13 cellular contexts compared by ENCODE assay signal in genomic region chr14:93956082-93956481, GRCh38. TPM values are rescaled to one million over a fixed set of nuclear protein-coding genes. Genes with fewer than 3 reads are reported as not detected.
A peak's percentile ranks its signal among the peaks of the same experiment; 100 is the strongest.
DNase-seq lines count a peak whose midpoint lies in the region; ATAC-seq and TF ChIP-seq lines count a peak whose summit lies in the region.
"Had no signal": no experiment of that assay in that cellular context is flagged by ENCODE, and none has a peak within 500 bp of the region (broad histone marks: within the 10 kb centered on the region; RNA-seq: fewer than 3 reads in every experiment).

No MANE protein-coding gene starts in this region.

- H3K36me3 ChIP-seq in GM06990 (ENCODE audit: control insufficient read depth, insufficient read depth, low read length): peaks cover 4% of the 10 kb centered on the region; the same call in 1 of the 2 replicates
- no peaks in the 10 kb centered on the region for H3K36me3 ChIP-seq in naive thymus-derived CD4-positive, alpha-beta T cell (ENCODE audit: control insufficient read depth in 2 of 3, insufficient read depth in 3 of 3, low read length in 3 of 3)

- no peak for DNase-seq in CD4-positive, alpha-beta T cell
- no peak for DNase-seq in GM06990 (ENCODE audit: extremely low read depth, insufficient read length)
- DNase-seq in activated T-helper 2 cell treated with anti-CD3 and anti-CD28 coated beads, Interferon-gamma antibody, Interleukin-2, Interleukin-4, amounts not matched to agents 10 μg/mL and 5 μg/mL and 100 μg/mL, durations not matched to agents 14 hours and 24 hours and 36 hours (ENCODE audit: low spot score): no peak
- DNase-seq in naive thymus-derived CD4-positive, alpha-beta T cell: no peak
- DNase-seq in SKM-1 treated with dmso at 0.1 percent for 144 hours (lab: John Stamatoyannopoulos, UW; ENCODE audit: unreplicated experiment): no peak
- no peak for DNase-seq in HEK293T (ENCODE audit: extremely low spot score)
- DNase-seq: activated gamma-delta T cell treated with Interleukin-2 at 50 U/mL for 16 hours, NCI-H2081 treated with DMSO at 0.1 percent for 48 hours had no signal

- CTCF ChIA-PET in CD4-positive, alpha-beta T cell (lab: Charles Lee): interaction anchor here (0.8 to 3.0 kb wide), 2 partner anchors 14 to 16 kb away, joined by 5 to 21 read pairs; no protein-coding TSS in a partner anchor
- CTCF ChIA-PET in naive thymus-derived CD4-positive, alpha-beta T cell (lab: Charles Lee): interaction anchor here (0.9 to 2.3 kb wide), 3 partner anchors 13 to 20 kb away, joined by 3 to 11 read pairs (median 4); no protein-coding TSS in a partner anchor
- CTCF ChIA-PET in HEK293T (lab: Yijun Ruan, JAX): interaction anchor here (0.6 to 1.5 kb wide), 3 partner anchors 9 to 101 kb away, joined by 3 to 5 read pairs (median 3); no protein-coding TSS in a partner anchor

- no peaks in the 10 kb centered on the region for H3K9me3 ChIP-seq in CD4-positive, alpha-beta T cell (ENCODE audit: control insufficient read depth, low read length)
- H3K9me3 ChIP-seq in naive thymus-derived CD4-positive, alpha-beta T cell (ENCODE audit: control insufficient read depth in 2 of 3, low read length in 3 of 3): no peaks in the 10 kb centered on the region

- intact Hi-C loops in CD4-positive, alpha-beta T cell (cut with DNase I, micrococcal nuclease): loop anchor here in 1 of 2 experiments (1.0 to 5.0 kb wide), 2 partner anchors 13 to 216 kb away; partner anchors contain the start of gene PPP4R4
- intact Hi-C loops in activated T-helper 2 cell treated with anti-CD3 and anti-CD28 coated beads, Interferon-gamma antibody, Interleukin-2, Interleukin-4, amounts not matched to agents 10 μg/mL and 5 μg/mL and 100 μg/mL, durations not matched to agents 14 hours and 24 hours and 36 hours (cut with micrococcal nuclease): loop anchor here (5.0 kb wide), 1 partner anchor 226 kb away; no protein-coding TSS in a partner anchor
- intact Hi-C loops in naive thymus-derived CD4-positive, alpha-beta T cell (cut with micrococcal nuclease): loop anchor here (5.0 kb wide), 3 partner anchors 46 to 221 kb away; partner anchors contain the start of gene PPP4R4 (in 1 of the 2)

- peak overlapping the region; percentile 22 for H3K4me3 Mint-ChIP-seq in CD4-positive, alpha-beta T cell
- peak overlapping the region; percentile 83 for H3K4me3 Mint-ChIP-seq in activated T-helper 2 cell treated with anti-CD3 and anti-CD28 coated beads, Interferon-gamma antibody, Interleukin-2, Interleukin-4, amounts not matched to agents 10 μg/mL and 5 μg/mL and 100 μg/mL, durations not matched to agents 14 hours and 24 hours and 36 hours (ENCODE audit: low read depth)
- peak overlapping the region in 4 of 10 donors; percentile 25 to 90 (median 36) for H3K4me3 Mint-ChIP-seq in naive thymus-derived CD4-positive, alpha-beta T cell

- no peaks in the 10 kb centered on the region for H3K27me3 ChIP-seq in CD4-positive, alpha-beta T cell (ENCODE audit: control insufficient read depth, insufficient read depth, low read length)
- no peaks in the 10 kb centered on the region for H3K27me3 ChIP-seq in GM06990 (replicated peaks; ENCODE audit: control insufficient read depth, insufficient read depth, low read length)
- H3K27me3 ChIP-seq in naive thymus-derived CD4-positive, alpha-beta T cell (ENCODE audit: control insufficient read depth in 2 of 2, insufficient read depth in 2 of 2, low read length in 2 of 2): no peaks in the 10 kb centered on the region
- H3K27me3 ChIP-seq: hepatocyte had no signal

- H3K4me1 ChIP-seq in naive thymus-derived CD4-positive, alpha-beta T cell (ENCODE audit: control insufficient read depth in 2 of 2, insufficient read depth in 2 of 2, low read length in 2 of 2): peaks cover 57 to 77% of the 10 kb centered on the region in 2 donors

- peak overlapping the region; percentile 61 for H3K4me3 ChIP-seq in GM06990 (replicated peaks; ENCODE audit: low read depth, low read length)
- H3K4me3 ChIP-seq in naive thymus-derived CD4-positive, alpha-beta T cell (ENCODE audit: low read length): peak overlapping the region; percentile 52
- H3K4me3 ChIP-seq: hepatocyte had no signal

- H3K4me1 Mint-ChIP-seq in CD4-positive, alpha-beta T cell (ENCODE audit: low read depth): peaks cover 82% of the 10 kb centered on the region
- H3K4me1 Mint-ChIP-seq in activated T-helper 2 cell treated with anti-CD3 and anti-CD28 coated beads, Interferon-gamma antibody, Interleukin-2, Interleukin-4, amounts not matched to agents 10 μg/mL and 5 μg/mL and 100 μg/mL, durations not matched to agents 14 hours and 24 hours and 36 hours (ENCODE audit: low read depth): peaks cover 87% of the 10 kb centered on the region
- H3K4me1 Mint-ChIP-seq in naive thymus-derived CD4-positive, alpha-beta T cell: peaks cover 48 to 96% (median 68%) of the 10 kb centered on the region in 7 donors

- no peak for ATAC-seq in CD4-positive, alpha-beta T cell (ENCODE audit: poor library complexity)
- ATAC-seq in naive thymus-derived CD4-positive, alpha-beta T cell: no peak
- ATAC-seq in HG02642 (IDR thresholded peaks at IDR 0.05; ENCODE audit: poor library complexity, unreplicated experiment): no peak

- no peaks in the 10 kb centered on the region for H3K9me3 Mint-ChIP-seq in CD4-positive, alpha-beta T cell
- no peaks in the 10 kb centered on the region for H3K9me3 Mint-ChIP-seq in activated T-helper 2 cell treated with anti-CD3 and anti-CD28 coated beads, Interferon-gamma antibody, Interleukin-2, Interleukin-4, amounts not matched to agents 10 μg/mL and 5 μg/mL and 100 μg/mL, durations not matched to agents 14 hours and 24 hours and 36 hours
- no peaks in the 10 kb centered on the region for H3K9me3 Mint-ChIP-seq in naive thymus-derived CD4-positive, alpha-beta T cell

- no peaks in the 10 kb centered on the region for H3K27me3 Mint-ChIP-seq in CD4-positive, alpha-beta T cell
- no peaks in the 10 kb centered on the region for H3K27me3 Mint-ChIP-seq in activated T-helper 2 cell treated with anti-CD3 and anti-CD28 coated beads, Interferon-gamma antibody, Interleukin-2, Interleukin-4, amounts not matched to agents 10 μg/mL and 5 μg/mL and 100 μg/mL, durations not matched to agents 14 hours and 24 hours and 36 hours (ENCODE audit: low read depth)
- H3K27me3 Mint-ChIP-seq in naive thymus-derived CD4-positive, alpha-beta T cell: no peaks in the 10 kb centered on the region

- H3K27ac Mint-ChIP-seq in CD4-positive, alpha-beta T cell: peak overlapping the region; percentile 73
- H3K27ac Mint-ChIP-seq in activated T-helper 2 cell treated with anti-CD3 and anti-CD28 coated beads, Interferon-gamma antibody, Interleukin-2, Interleukin-4, amounts not matched to agents 10 μg/mL and 5 μg/mL and 100 μg/mL, durations not matched to agents 14 hours and 24 hours and 36 hours: peak overlapping the region; percentile 100
- peak overlapping the region in 2 of 9 donors; percentile 28 to 100 for H3K27ac Mint-ChIP-seq in naive thymus-derived CD4-positive, alpha-beta T cell

- no peaks in the 10 kb centered on the region for H3K36me3 Mint-ChIP-seq in CD4-positive, alpha-beta T cell (ENCODE audit: low read depth)
- peaks cover 68% of the 10 kb centered on the region for H3K36me3 Mint-ChIP-seq in activated T-helper 2 cell treated with anti-CD3 and anti-CD28 coated beads, Interferon-gamma antibody, Interleukin-2, Interleukin-4, amounts not matched to agents 10 μg/mL and 5 μg/mL and 100 μg/mL, durations not matched to agents 14 hours and 24 hours and 36 hours (ENCODE audit: low read depth)
- peaks cover 0 to 28% (median 0%) of the 10 kb centered on the region in 5 donors for H3K36me3 Mint-ChIP-seq in naive thymus-derived CD4-positive, alpha-beta T cell

- POLR2A ChIA-PET in CD4-positive, alpha-beta T cell (lab: Charles Lee): interaction anchor here (1.4 to 2.3 kb wide), 4 partner anchors 8 to 20 kb away, joined by 4 to 11 read pairs (median 8); partner anchors contain the start of gene ASB2
- POLR2A ChIA-PET in naive thymus-derived CD4-positive, alpha-beta T cell (lab: Charles Lee): interaction anchor here (1.1 to 1.8 kb wide), 5 partner anchors 12 to 26 kb away, joined by 3 to 5 read pairs (median 3); partner anchors contain the start of gene ASB2
- POLR2A ChIA-PET in HEK293T (lab: Yijun Ruan, JAX): no interaction called here

- no peak overlapping the region for H3K27ac ChIP-seq in CD4-positive, alpha-beta T cell (ENCODE audit: low read depth, low read length)
- H3K27ac ChIP-seq in naive thymus-derived CD4-positive, alpha-beta T cell (ENCODE audit: low read depth, low read length): no peak overlapping the region
- H3K27ac ChIP-seq: hepatocyte had no signal

- no peak for TF ChIP-seq CTCF in CD4-positive, alpha-beta T cell (IDR thresholded peaks at IDR 0.05)
- no peak for TF ChIP-seq CTCF in GM06990 (IDR thresholded peaks at IDR 0.05; ENCODE audit: insufficient read depth, low read length, poor library complexity, severe bottlenecking)

TF ChIP-seq in HEK293T, 16 proteins besides CTCF, POLR2A, EP300 and RAD21 (continues in another document):
- TF ChIP-seq BHLHE40 (IDR thresholded peaks at IDR 0.05; ENCODE audit: borderline replicate concordance) (no peak), SUZ12 (IDR thresholded peaks at IDR 0.05) (no peak)

RNA-seq across cellular contexts. Expression of gene ASB2, which starts 20.3 kb away (rescaled TPM):
- 1 to 10 TPM in 1 of 2 experiments, under 1 TPM in 1; 0.98 to 1.2 TPM for total RNA-seq in CD4-positive, alpha-beta T cell
- total RNA-seq in activated T-helper 2 cell treated with anti-CD3 and anti-CD28 coated beads, Interferon-gamma antibody, Interleukin-2, Interleukin-4, amounts not matched to agents 10 μg/mL and 5 μg/mL and 100 μg/mL, durations not matched to agents 14 hours and 24 hours and 36 hours: 19.8 TPM in 2 replicates
- total RNA-seq in naive thymus-derived CD4-positive, alpha-beta T cell: 10 to 100 TPM in 1 of 5 experiments, 1 to 10 TPM in 2, under 1 TPM in 2; 0.32 to 63.1 (median 1.4) TPM
- not detected for polyA plus RNA-seq in naive thymus-derived CD4-positive, alpha-beta T cell
- total RNA-seq: dermis microvascular lymphatic vessel endothelial cell had no signal

RNA-seq across cellular contexts. Expression of gene FAM181A, which starts 28.9 kb away (rescaled TPM):
- total RNA-seq in CD4-positive, alpha-beta T cell: not detected
- total RNA-seq in activated T-helper 2 cell treated with anti-CD3 and anti-CD28 coated beads, Interferon-gamma antibody, Interleukin-2, Interleukin-4, amounts not matched to agents 10 μg/mL and 5 μg/mL and 100 μg/mL, durations not matched to agents 14 hours and 24 hours and 36 hours: not detected in 2 replicates
- total RNA-seq in naive thymus-derived CD4-positive, alpha-beta T cell: not detected
- not detected for polyA plus RNA-seq in naive thymus-derived CD4-positive, alpha-beta T cell
- total RNA-seq: dermis microvascular lymphatic vessel endothelial cell, hepatocyte, mononuclear cell, subcutaneous adipose tissue had no signal
- polyA plus RNA-seq: hepatocyte had no signal

RNA-seq across cellular contexts. Expression of gene CCDC197, which starts 41.0 kb away (rescaled TPM):
- total RNA-seq in CD4-positive, alpha-beta T cell: not detected
- 0.11 TPM in 1 of 2 replicates, not detected in the other for total RNA-seq in activated T-helper 2 cell treated with anti-CD3 and anti-CD28 coated beads, Interferon-gamma antibody, Interleukin-2, Interleukin-4, amounts not matched to agents 10 μg/mL and 5 μg/mL and 100 μg/mL, durations not matched to agents 14 hours and 24 hours and 36 hours
- not detected for total RNA-seq in naive thymus-derived CD4-positive, alpha-beta T cell
- polyA plus RNA-seq in naive thymus-derived CD4-positive, alpha-beta T cell: not detected
- total RNA-seq: dermis microvascular lymphatic vessel endothelial cell, hepatocyte, mononuclear cell, subcutaneous adipose tissue had no signal
- polyA plus RNA-seq: hepatocyte had no signal
